8 cellular contexts compared by ENCODE assay signal in genomic region chr14:30558675-30559555, GRCh38. TPM values are rescaled to one million over a fixed set of nuclear protein-coding genes. Genes with fewer than 3 reads are reported as not detected.
DNase-seq lines count a peak whose midpoint lies in the region; ATAC-seq and TF ChIP-seq lines count a peak whose summit lies in the region.

TSS of gene G2E3 (plus strand) at chr14:30559158. CDS start at chr14:30581080, 21,922 bp downstream.

- H2AK5ac ChIP-seq in trophoblast cell (ENCODE audit: low read length) = no peak within 1 kb of the TSS

- peak within 1 kb of the TSS; percentile 60 for H4K8ac ChIP-seq in trophoblast cell (ENCODE audit: low read depth, low read length)

- H3K36me3 ChIP-seq in cardiac muscle cell (no peaks in the 10 kb centered on the region), trophoblast cell (ENCODE audit: control insufficient read depth in 1 of 2, insufficient read depth in 2 of 2, low read length in 2 of 2) (peaks cover 0 to 3% of the 10 kb centered on the region in 2 experiments), tibial nerve (peaks cover 0 to 7% (median 0%) of the 10 kb centered on the region in 3 donors)

- peak within 1 kb of the TSS; percentile 48 for H2BK120ac ChIP-seq in trophoblast cell (ENCODE audit: insufficient read depth, low read length, poor library complexity)

- peak within 1 kb of the TSS; percentile 64 for H2AFZ ChIP-seq in trophoblast cell (ENCODE audit: insufficient read depth, low read length, poor library complexity)

- TF ChIP-seq CTCF in GM10266 (IDR thresholded peaks at IDR 0.05; ENCODE audit: control insufficient read depth, insufficient read depth, low read depth, missing control alignments) = no peak
- TF ChIP-seq CTCF in cardiac muscle cell (IDR thresholded peaks at IDR 0.05; ENCODE audit: low read depth, low read length) = no peak
- no peak for TF ChIP-seq CTCF in tibial nerve (IDR thresholded peaks at IDR 0.05)

- H2BK12ac ChIP-seq in trophoblast cell (ENCODE audit: low read length) = no peak within 1 kb of the TSS

- peaks cover 14% of the 10 kb centered on the region for H3K79me2 ChIP-seq in trophoblast cell (ENCODE audit: control insufficient read depth, insufficient read depth, low read length, poor library complexity)

- H3K27me3 ChIP-seq in cardiac muscle cell (no peaks in the 10 kb centered on the region), trophoblast cell (ENCODE audit: insufficient read depth, low read length) (no peaks in the 10 kb centered on the region), tibial nerve (no peaks in the 10 kb centered on the region)

- H3K23ac ChIP-seq in trophoblast cell (ENCODE audit: low read length) = no peak within 1 kb of the TSS

- TF ChIP-seq EP300 in tibial nerve (IDR thresholded peaks at IDR 0.05) = peak in 1 of 2 donors; percentile 85

- DNase-seq in GM10266 (ENCODE audit: extremely low spot score) (peak; percentile 90), NCI-H1092 (lab: John Stamatoyannopoulos, UW) (peak; percentile 89), SW 1271 (lab: John Stamatoyannopoulos, UW) (peak; percentile 78 to 85), cardiac muscle cell (ENCODE audit: low read depth in 1 of 2, low spot score in 1 of 2) (peak; percentile 90 to 92), trophoblast cell (peak; percentile 88 to 95), tibial nerve (ENCODE audit: low spot score in 2 of 2) (peak; percentile 72 to 75)
- DNase-seq in activated naive CD8-positive, alpha-beta T cell treated with anti-CD3 and anti-CD28 coated beads, Interleukin-2, amount 50 U/mL, for 16 hours (ENCODE audit: low read depth, low spot score) = peak; percentile 75

- H3K4me1 ChIP-seq in cardiac muscle cell (ENCODE audit: low read depth) (peaks cover 7% of the 10 kb centered on the region), trophoblast cell (ENCODE audit: control insufficient read depth in 1 of 2, insufficient read depth in 2 of 2, low read length in 2 of 2) (no peaks in the 10 kb centered on the region), tibial nerve (peaks cover 0 to 28% (median 6%) of the 10 kb centered on the region in 4 donors)

- peak within 1 kb of the TSS; percentile 56 for H3K14ac ChIP-seq in trophoblast cell (ENCODE audit: low read length)

- peak within 1 kb of the TSS; percentile 76 for H3K4me2 ChIP-seq in trophoblast cell (ENCODE audit: low read length)

- H3K4me3 ChIP-seq in cardiac muscle cell = peak within 1 kb of the TSS; percentile 77
- H3K4me3 ChIP-seq in trophoblast cell (ENCODE audit: low read depth, low read length) = peak within 1 kb of the TSS; percentile 93
- H3K4me3 ChIP-seq in tibial nerve = peak within 1 kb of the TSS; percentile 64 to 91 (median 84)

- no CpG with 5 or more reads among the region's 62 CpGs for WGBS in trophoblast cell (ENCODE audit: extremely low coverage, insufficient coverage, insufficient read length)
- 1% methylated on average over 44 to 62 of the region's 62 CpGs for WGBS in tibial nerve, 2 donors

- peak within 1 kb of the TSS; percentile 18 for H3K4ac ChIP-seq in trophoblast cell (ENCODE audit: low read depth, low read length)

- H3K9ac ChIP-seq in trophoblast cell (ENCODE audit: low read length) = peak within 1 kb of the TSS; percentile 84

- H3K18ac ChIP-seq in trophoblast cell (ENCODE audit: low read length) = peak within 1 kb of the TSS; percentile 65

- peak within 1 kb of the TSS; percentile 65 for H2BK5ac ChIP-seq in trophoblast cell (ENCODE audit: low read depth, low read length, poor library complexity)

- H3K27ac ChIP-seq in cardiac muscle cell (peak within 1 kb of the TSS; percentile 89), trophoblast cell (ENCODE audit: low read depth, low read length) (peak within 1 kb of the TSS; percentile 27), tibial nerve (peak within 1 kb of the TSS in 3 of 4 donors; percentile 84 to 86 (median 84))

- peak; percentile 100 for ATAC-seq in HG02610 (IDR thresholded peaks at IDR 0.05; ENCODE audit: unreplicated experiment)

- peaks cover 8% of the 10 kb centered on the region for H3K79me1 ChIP-seq in trophoblast cell (ENCODE audit: low read length)

- peak within 1 kb of the TSS; percentile 58 for H4K12ac ChIP-seq in trophoblast cell (ENCODE audit: low read depth, low read length)

- H4K91ac ChIP-seq in trophoblast cell (ENCODE audit: low read depth, low read length) = peak within 1 kb of the TSS; percentile 80

- no peaks in the 10 kb centered on the region for H3K9me3 ChIP-seq in cardiac muscle cell (ENCODE audit: low read depth)
- H3K9me3 ChIP-seq in trophoblast cell (ENCODE audit: insufficient read depth, low read depth, low read length) = no peaks in the 10 kb centered on the region
- no peaks in the 10 kb centered on the region for H3K9me3 ChIP-seq in tibial nerve

- TF ChIP-seq POLR2A in tibial nerve (IDR thresholded peaks at IDR 0.05) = peak in 1 of 2 donors; percentile 55

RNA-seq across cellular contexts. Expression of gene G2E3, which starts in this region (rescaled TPM):
- 7.4 and 17.9 TPM in 2 replicates for total RNA-seq in cardiac muscle cell
- polyA plus RNA-seq in cardiac muscle cell = 10.4 and 33.0 TPM in 2 replicates
- polyA plus RNA-seq in trophoblast cell (2013) = 18.0 and 21.1 TPM in 2 replicates
- total RNA-seq in tibial nerve = 10 to 100 TPM; 10.3 to 21.0 (median 13.6) TPM

Comparison
In these comparisons a context has a peak if more than half of its experiments do, and no peak if none do; other contexts are left out.
1. Peak in every context shown above with its lines: DNase-seq, ATAC-seq, H3K4me3 ChIP-seq and H3K27ac ChIP-seq.
2. H3K27ac ChIP-seq: peak in every context shown above with its lines; median percentile 89 in cardiac muscle cell; 84 in tibial nerve; 27 in trophoblast cell.